ENCODE assay signal across 18 cellular contexts in the genomic region with DNA sequence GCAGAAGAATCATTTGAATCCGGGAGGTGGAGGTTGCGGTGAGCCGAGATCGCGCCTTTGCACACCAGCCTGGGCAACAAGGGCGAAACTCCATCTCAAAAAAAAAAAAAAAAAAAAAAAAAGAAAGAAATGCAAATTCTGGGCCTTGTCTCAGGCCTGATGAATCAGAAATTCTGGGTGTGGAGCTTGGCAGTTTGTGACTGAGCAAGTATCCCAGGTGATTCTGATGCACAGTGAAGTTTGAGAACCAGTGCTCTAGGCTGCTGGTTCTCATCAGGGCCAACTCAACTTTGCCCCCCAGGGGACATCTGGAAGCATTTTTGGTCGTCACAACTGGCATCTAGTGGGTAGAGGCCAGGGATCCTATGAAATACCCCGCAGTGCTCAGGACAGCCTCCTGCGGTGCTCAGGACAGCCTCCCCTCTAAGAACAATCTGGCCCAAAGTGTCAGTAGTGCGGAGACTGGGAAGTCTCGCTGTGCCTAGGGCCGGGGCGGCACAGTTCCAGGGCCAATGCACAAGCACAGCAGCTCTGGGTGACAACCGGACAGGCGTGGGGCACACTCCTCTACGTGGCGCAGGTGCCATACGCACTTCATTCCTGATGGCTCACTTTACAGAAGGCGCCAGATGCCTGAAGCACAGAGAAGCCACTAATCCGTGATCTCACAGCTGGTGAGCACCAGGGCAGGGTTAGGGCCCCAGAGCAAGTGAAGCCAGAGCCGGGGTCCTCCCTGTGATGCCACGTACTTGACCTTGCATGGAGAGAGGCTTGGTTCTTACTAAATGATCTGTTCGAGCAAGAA. TPM values are rescaled to one million over a fixed set of nuclear protein-coding genes. Genes with fewer than 3 reads are reported as not detected.
DNase-seq lines count a peak whose midpoint lies in the region; ATAC-seq and TF ChIP-seq lines count a peak whose summit lies in the region.
"Had no signal": no experiment of that assay in that cellular context is flagged by ENCODE, and none has a peak within 500 bp of the region (broad histone marks: within the 10 kb centered on the region; RNA-seq: fewer than 3 reads in every experiment).

No MANE protein-coding gene starts in this region.

- H3K4me3 ChIP-seq in OCI-LY7 (ENCODE audit: low read depth, low read length, poor library complexity, severe bottlenecking) (peak overlapping the region; percentile 45), GM23338 (no peak overlapping the region), heart left ventricle (no peak overlapping the region)
- H3K4me3 ChIP-seq: colonic mucosa, gastrocnemius medialis, prostate gland had no signal

- H3K4me3 Mint-ChIP-seq in IgD-negative memory B cell (peak overlapping the region; percentile 16 to 91 (median 71)), GM23338 (no peak overlapping the region)
- H3K4me3 Mint-ChIP-seq: T-helper 1 cell treated with Interleukin-12 subunit alpha and Interleukin-12 subunit beta and Interleukin-4 antibody, amounts not matched to agents 30 μg/mL and 1 μg/mL, for 36 hours had no signal

- H3K4me1 ChIP-seq in OCI-LY7 (ENCODE audit: insufficient read depth, low read length, poor library complexity, severe bottlenecking): peaks cover 83% of the 10 kb centered on the region
- peaks cover 21% of the 10 kb centered on the region; the same call in 1 of the 2 replicates for H3K4me1 ChIP-seq in GM23338 (ENCODE audit: insufficient read depth)
- peaks cover 0 to 16% (median 2%) of the 10 kb centered on the region in 12 donors for H3K4me1 ChIP-seq in heart left ventricle
- H3K4me1 ChIP-seq: colonic mucosa, gastrocnemius medialis, prostate gland had no signal

- H3K36me3 ChIP-seq in OCI-LY7 (ENCODE audit: insufficient read depth, low read length) (no peaks in the 10 kb centered on the region), GM23338 (ENCODE audit: insufficient read depth) (no peaks in the 10 kb centered on the region), heart left ventricle (no peaks in the 10 kb centered on the region)
- H3K36me3 ChIP-seq: colonic mucosa, gastrocnemius medialis, prostate gland had no signal

- no TSS peak for BruUV-seq in OCI-LY7 (replicated peaks; lab: Mats Ljungman, UMichigan)

- peak overlapping the region; percentile 96 for H3K27ac ChIP-seq in OCI-LY7 (ENCODE audit: low read depth, low read length, poor library complexity, severe bottlenecking)
- H3K27ac ChIP-seq in GM23338 (ENCODE audit: low read depth): no peak overlapping the region
- no peak overlapping the region for H3K27ac ChIP-seq in heart left ventricle
- H3K27ac ChIP-seq: colonic mucosa, gastrocnemius medialis, prostate gland, RWPE1 had no signal

- intact Hi-C loops in OCI-LY7 (cut with micrococcal nuclease; ENCODE audit: unreplicated experiment) (loop anchor here (2.0 kb wide), 1 partner anchor 56 kb away; a partner anchor contains a TSS), heart left ventricle (cut with DNase I) (loop anchor here in 3 of 10 donors (5.0 to 10.0 kb wide), 3 partner anchors 59 to 161 kb away; no protein-coding TSS in a partner anchor)

- ATAC-seq in GM23338: no peak
- no peak for ATAC-seq in heart left ventricle
- ATAC-seq in GM18907 (IDR thresholded peaks at IDR 0.05; ENCODE audit: unreplicated experiment): no peak
- ATAC-seq: activated CD4-positive, CD25-positive, alpha-beta regulatory T cell treated with anti-CD3 and anti-CD28 coated beads, Interleukin-2, amount 50 U/mL, for 24 hours; gastrocnemius medialis; left ventricle myocardium superior had no signal

- H3K9me3 Mint-ChIP-seq in IgD-negative memory B cell (no peaks in the 10 kb centered on the region), GM23338 (no peaks in the 10 kb centered on the region)
- H3K9me3 Mint-ChIP-seq: T-helper 1 cell treated with Interleukin-12 subunit alpha and Interleukin-12 subunit beta and Interleukin-4 antibody, amounts not matched to agents 30 μg/mL and 1 μg/mL, for 36 hours; type B pancreatic cell had no signal

- peaks cover 2% of the 10 kb centered on the region for H3K36me3 Mint-ChIP-seq in IgD-negative memory B cell
- H3K36me3 Mint-ChIP-seq in GM23338 (ENCODE audit: low read depth): no peaks in the 10 kb centered on the region
- H3K36me3 Mint-ChIP-seq: type B pancreatic cell had no signal

- H3K27me3 ChIP-seq in GM23338 (ENCODE audit: insufficient read depth) (no peaks in the 10 kb centered on the region), heart left ventricle (no peaks in the 10 kb centered on the region)
- H3K27me3 ChIP-seq: colonic mucosa, gastrocnemius medialis had no signal

- no peak for TF ChIP-seq POLR2A in heart left ventricle (IDR thresholded peaks at IDR 0.05)

- H3K27me3 Mint-ChIP-seq in IgD-negative memory B cell: no peaks in the 10 kb centered on the region
- H3K27me3 Mint-ChIP-seq in GM23338 (ENCODE audit: insufficient read depth, low read depth, poor library complexity): peaks cover 4% of the 10 kb centered on the region

- DNase-seq in Caki2 (ENCODE audit: low read depth) (peak; percentile 12), OCI-LY7 (ENCODE audit: low spot score) (peak; percentile 87), left kidney (ENCODE audit: low read depth, low spot score) (peak; percentile 22), GM23338 (ENCODE audit: low spot score) (no peak), heart left ventricle (no peak)
- DNase-seq: colonic mucosa; gastrocnemius medialis; Karpas-422; left ventricle myocardium superior; stimulated activated naive CD4-positive, alpha-beta T cell treated with Interleukin-2 at 50 U/mL for 16 hours had no signal

- H2AFZ ChIP-seq in OCI-LY7 (ENCODE audit: low read length): peak overlapping the region; percentile 19; the same call in 1 of the 2 replicates
- H2AFZ ChIP-seq in GM23338: no peak overlapping the region

- H3K4me1 Mint-ChIP-seq in IgD-negative memory B cell (peaks cover 59 to 74% (median 66%) of the 10 kb centered on the region in 3 donors), GM23338 (peaks cover 49% of the 10 kb centered on the region)

- in situ Hi-C loops in Caki2 (cut with HindIII; ENCODE audit: low pct_unique_long_range_greater_than_20kb, low sequenced_read_pairs): no loop called here

- POLR2A ChIA-PET in OCI-LY7 (lab: Charles Lee): interaction anchor here (0.7 to 3.9 kb wide), 6 partner anchors 8 to 252 kb away, joined by 3 to 18 read pairs (median 7); no protein-coding TSS in a partner anchor

- TF ChIP-seq CTCF in OCI-LY7 (conservative IDR thresholded peaks at IDR 0.05; ENCODE audit: low read length) (peak; percentile 43; the same call in 1 of the 2 replicates), GM23338 (conservative IDR thresholded peaks at IDR 0.05; ENCODE audit: low read depth in 2 of 2) (no peak), heart left ventricle (IDR thresholded peaks at IDR 0.05) (no peak)

- WGBS in heart left ventricle, 4 donors: 83 to 94% (median 92%) methylated on average over 14 to 23 of the region's 23 CpGs

- H4K20me1 ChIP-seq in OCI-LY7 (ENCODE audit: insufficient read depth, low read length) (no peaks in the 10 kb centered on the region), GM23338 (replicated peaks; ENCODE audit: insufficient read depth) (no peaks in the 10 kb centered on the region)

- H3K9me2 ChIP-seq in OCI-LY7 (ENCODE audit: insufficient read depth, low read length) (no peaks in the 10 kb centered on the region), GM23338 (ENCODE audit: insufficient read depth) (no peaks in the 10 kb centered on the region)

- H3K4me2 ChIP-seq in OCI-LY7 (ENCODE audit: low read length): peak overlapping the region; percentile 62
- no peak overlapping the region for H3K4me2 ChIP-seq in GM23338

- H3K79me2 ChIP-seq in OCI-LY7 (ENCODE audit: insufficient read depth, low read depth, low read length) (no peaks in the 10 kb centered on the region; the same call in 1 of the 2 replicates), GM23338 (replicated peaks; ENCODE audit: insufficient read depth) (no peaks in the 10 kb centered on the region)

- no peaks in the 10 kb centered on the region for H3F3A ChIP-seq in GM23338 (replicated peaks; ENCODE audit: low read depth)

- H3K27ac Mint-ChIP-seq in IgD-negative memory B cell: peak overlapping the region; percentile 69 to 90 (median 88)
- no peak overlapping the region for H3K27ac Mint-ChIP-seq in GM23338
- H3K27ac Mint-ChIP-seq: type B pancreatic cell had no signal

- CTCF ChIA-PET in OCI-LY7 (lab: Charles Lee; ENCODE audit: unreplicated experiment): interaction anchor here (0.7 kb wide), 2 partner anchors 49 to 122 kb away, joined by 3 read pairs; no protein-coding TSS in a partner anchor

- H3K9me3 ChIP-seq in OCI-LY7 (ENCODE audit: low read length) (no peaks in the 10 kb centered on the region), heart left ventricle (no peaks in the 10 kb centered on the region)
- H3K9me3 ChIP-seq: colonic mucosa, gastrocnemius medialis, prostate gland had no signal

TF ChIP-seq in GM23338, 12 proteins besides CTCF, POLR2A, EP300 and RAD21 (continues in another document):
- TF ChIP-seq, protein P1, sequence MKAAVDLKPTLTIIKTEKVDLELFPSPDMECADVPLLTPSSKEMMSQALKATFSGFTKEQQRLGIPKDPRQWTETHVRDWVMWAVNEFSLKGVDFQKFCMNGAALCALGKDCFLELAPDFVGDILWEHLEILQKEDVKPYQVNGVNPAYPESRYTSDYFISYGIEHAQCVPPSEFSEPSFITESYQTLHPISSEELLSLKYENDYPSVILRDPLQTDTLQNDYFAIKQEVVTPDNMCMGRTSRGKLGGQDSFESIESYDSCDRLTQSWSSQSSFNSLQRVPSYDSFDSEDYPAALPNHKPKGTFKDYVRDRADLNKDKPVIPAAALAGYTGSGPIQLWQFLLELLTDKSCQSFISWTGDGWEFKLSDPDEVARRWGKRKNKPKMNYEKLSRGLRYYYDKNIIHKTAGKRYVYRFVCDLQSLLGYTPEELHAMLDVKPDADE (IDR thresholded peaks at IDR 0.05): no peak
- TF ChIP-seq CREB1 (CRISPR knock-in tag; IDR thresholded peaks at IDR 0.05; ENCODE audit: low read depth): no peak
- no peak for TF ChIP-seq JUNB (IDR thresholded peaks at IDR 0.05; ENCODE audit: unreplicated experiment)

RNA-seq across cellular contexts. Expression of a gene that starts 55.8 kb away (rescaled TPM):
- total RNA-seq in Caki2 (2014; rRNA removed; shearing (Covaris generic); ENCODE audit: low replicate concordance): 0.06 and 0.14 TPM in 2 replicates
- polyA plus RNA-seq in IgD-negative memory B cell (3.3 TPM), GM23338 (2016; fragmentation: Nextera tagmentation; extraction: Ambion mirVana) (0.74 and 0.99 TPM in 2 replicates), heart left ventricle (1 to 10 TPM in 1 of 2 donors, under 1 TPM in 1; 0.84 to 2.6 TPM)
- 1.8 and 3.5 TPM in 2 replicates for total RNA-seq in OCI-LY7 (2014; rRNA removed; shearing (Covaris generic))
- total RNA-seq in OCI-LY7 (2022) (0.22 and 0.32 TPM in 2 replicates), heart left ventricle (1 to 10 TPM; 1.5 to 4.0 (median 2.6) TPM)
- 3.7 and 5.1 TPM in 2 replicates for total RNA-seq in GM23338 (2014; rRNA removed; shearing (Covaris generic))
- total RNA-seq: endothelial cell of umbilical vein had no signal
- polyA plus RNA-seq: endothelial cell of umbilical vein had no signal

Comparison
In these comparisons a context has a peak if more than half of its experiments do, and no peak if none do; other contexts are left out.
1. DNase-seq: peak in Caki2 (single experiment), OCI-LY7 (single experiment) and left kidney (single experiment); none in GM23338 (single experiment) and heart left ventricle (0 of 5).